Comparison of ENCODE assay signal across 1 cellular context in genomic region chrX:86047174-86047991, GRCh38.
TF ChIP-seq lines count a peak whose summit lies in the region.

CHM (minus strand) TSS chrX:86047558; CDS start chrX:86047532, 26 bp downstream.

TF ChIP-seq in HepG2, 621 proteins besides CTCF, POLR2A, EP300 and RAD21 (continued from another document and continues in another):
- TF ChIP-seq ZGPAT (CRISPR knock-in tag; IDR thresholded peaks at IDR 0.05) (peak; percentile 49), ZNF205 (CRISPR knock-in tag; IDR thresholded peaks at IDR 0.05) (no peak), IKZF4 (CRISPR knock-in tag; IDR thresholded peaks at IDR 0.05; ENCODE audit: borderline replicate concordance, low read depth, not compliant biosample characterization) (no peak), TGIF2 (CRISPR knock-in tag; IDR thresholded peaks at IDR 0.05) (no peak), ZNF775 (CRISPR knock-in tag; IDR thresholded peaks at IDR 0.05; ENCODE audit: borderline replicate concordance) (no peak), SALL2 (CRISPR knock-in tag; IDR thresholded peaks at IDR 0.05) (no peak), THYN1 (CRISPR knock-in tag; IDR thresholded peaks at IDR 0.05; ENCODE audit: borderline replicate concordance, low read depth) (no peak), PPARG (CRISPR knock-in tag; conservative IDR thresholded peaks at IDR 0.05) (no peak), ATF3 (CRISPR knock-in tag; IDR thresholded peaks at IDR 0.05) (no peak), ZNF788 (CRISPR knock-in tag; IDR thresholded peaks at IDR 0.05; ENCODE audit: borderline replicate concordance) (no peak), ZNF512B (CRISPR knock-in tag; IDR thresholded peaks at IDR 0.05; ENCODE audit: borderline replicate concordance) (no peak), ZFP82 (CRISPR knock-in tag; IDR thresholded peaks at IDR 0.05; ENCODE audit: borderline replicate concordance) (no peak), HDAC1 (CRISPR knock-in tag; IDR thresholded peaks at IDR 0.05) (no peak; the same call in 1 of the 2 replicates), ZNF737 (CRISPR knock-in tag; IDR thresholded peaks at IDR 0.05; ENCODE audit: borderline replicate concordance) (no peak), FOXO4 (CRISPR knock-in tag; conservative IDR thresholded peaks at IDR 0.05) (no peak), ZNF749 (CRISPR knock-in tag; IDR thresholded peaks at IDR 0.05; ENCODE audit: borderline replicate concordance) (no peak), ZNF496 (CRISPR knock-in tag; IDR thresholded peaks at IDR 0.05; ENCODE audit: insufficient replicate concordance) (no peak), ZBTB33 (CRISPR knock-in tag; IDR thresholded peaks at IDR 0.05) (no peak), MYNN (CRISPR knock-in tag; IDR thresholded peaks at IDR 0.05; ENCODE audit: low read depth) (no peak), ZNF3 (CRISPR knock-in tag; IDR thresholded peaks at IDR 0.05) (no peak), ATF1 (CRISPR knock-in tag; IDR thresholded peaks at IDR 0.05) (peak; percentile 69; the same call in 1 of the 2 replicates), ZNF570 (CRISPR knock-in tag; IDR thresholded peaks at IDR 0.05; ENCODE audit: borderline replicate concordance) (no peak), ZNF431 (CRISPR knock-in tag; IDR thresholded peaks at IDR 0.05; ENCODE audit: borderline replicate concordance, low read depth) (no peak), FIP1L1 (IDR thresholded peaks at IDR 0.05; ENCODE audit: borderline replicate concordance, insufficient read depth, low read depth, low read length) (no peak), BRD4 (CRISPR knock-in tag; IDR thresholded peaks at IDR 0.05) (no peak), ZNF784 (CRISPR knock-in tag; IDR thresholded peaks at IDR 0.05; ENCODE audit: borderline replicate concordance) (no peak), DMAP1 (CRISPR knock-in tag; IDR thresholded peaks at IDR 0.05) (peak; percentile 51; the same call in 1 of the 2 replicates), ZFY (CRISPR knock-in tag; IDR thresholded peaks at IDR 0.05) (no peak), ZBTB34 (CRISPR knock-in tag; IDR thresholded peaks at IDR 0.05) (no peak), ZNF281 (CRISPR knock-in tag; IDR thresholded peaks at IDR 0.05; ENCODE audit: borderline replicate concordance) (no peak), THAP9 (CRISPR knock-in tag; IDR thresholded peaks at IDR 0.05; ENCODE audit: borderline replicate concordance) (0 out of 2 replicates have a peak, but pooled peaks have one; percentile 23), MED13 (CRISPR knock-in tag; IDR thresholded peaks at IDR 0.05) (no peak), MZF1 (CRISPR knock-in tag; IDR thresholded peaks at IDR 0.05; ENCODE audit: borderline replicate concordance) (no peak), NPAS2 (CRISPR knock-in tag; IDR thresholded peaks at IDR 0.05; ENCODE audit: borderline replicate concordance) (no peak), HNF1B (CRISPR knock-in tag; IDR thresholded peaks at IDR 0.05) (peak; percentile 54; the same call in 1 of the 2 replicates), ZNF672 (CRISPR knock-in tag; IDR thresholded peaks at IDR 0.05) (no peak), ZNF614 (CRISPR knock-in tag; IDR thresholded peaks at IDR 0.05; ENCODE audit: borderline replicate concordance) (peak; percentile 83; the same call in 1 of the 2 replicates), USF2 (IDR thresholded peaks at IDR 0.05; ENCODE audit: low read depth, low read length) (peak; percentile 67), USF2 (CRISPR knock-in tag; IDR thresholded peaks at IDR 0.05; ENCODE audit: borderline replicate concordance) (peak; percentile 89; the same call in 1 of the 2 replicates)
